ENCODE assay signal across 33 cellular contexts in the genomic region with DNA sequence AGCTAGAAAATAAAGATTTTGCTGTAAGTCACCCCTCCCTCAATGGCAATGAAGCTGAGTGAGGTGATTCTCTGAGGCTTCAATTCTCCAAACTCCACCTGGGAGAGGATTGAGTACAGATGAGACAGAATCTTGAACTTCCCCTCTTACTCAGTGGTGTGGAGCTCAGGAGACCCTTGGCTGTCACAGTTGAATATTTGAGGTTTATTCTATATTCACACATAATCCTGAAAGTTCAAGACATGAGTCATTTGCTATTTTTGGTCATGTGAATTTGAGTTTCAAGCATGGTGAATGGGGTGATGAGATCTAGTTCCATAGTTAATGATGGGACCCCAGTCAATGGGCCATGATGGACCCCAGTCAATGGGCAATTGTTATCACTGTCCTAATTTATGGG. TPM values are rescaled to one million over a fixed set of nuclear protein-coding genes. Genes with fewer than 3 reads are reported as not detected.
DNase-seq lines count a peak whose midpoint lies in the region; ATAC-seq, FAIRE-seq and TF ChIP-seq lines count a peak whose summit lies in the region.
"Had no signal": no experiment of that assay in that cellular context is flagged by ENCODE, and none has a peak within 500 bp of the region (broad histone marks: within the 10 kb centered on the region; RNA-seq: fewer than 3 reads in every experiment).

No MANE protein-coding gene starts in this region.

- peak; percentile 44 for ATAC-seq in HG03432 (IDR thresholded peaks at IDR 0.05; ENCODE audit: unreplicated experiment)
- no peak for ATAC-seq in Right ventricle myocardium inferior
- ATAC-seq: A549, heart left ventricle, lower lobe of right lung had no signal

- peak; percentile 40 for FAIRE-seq in GM12892 (lab: Jason Lieb, UNC)
- FAIRE-seq: A549, colon, GM19239 had no signal

- no peak for TF ChIP-seq POLR2A in GM12892 (IDR thresholded peaks at IDR 0.05; ENCODE audit: low read depth, low read length)

- intact Hi-C loops in Right ventricle myocardium inferior (cut with DNase I), result no loop called here

- DNase-seq in A172 (ENCODE audit: low spot score) (peak; percentile 24), GM12892 (ENCODE audit: insufficient read length) (no peak), astrocyte of the hippocampus (ENCODE audit: low read depth, low spot score) (peak; percentile 39), Right ventricle myocardium inferior (ENCODE audit: missing footprints) (no peak), D341Med (ENCODE audit: low spot score) (no peak), ureter (ENCODE audit: low spot score) (no peak)
- DNase-seq in activated CD4-positive, CD25-positive, alpha-beta regulatory T cell (lab: John Stamatoyannopoulos, UW), result no peak
- DNase-seq: activated CD4-positive, alpha-beta T cell treated with anti-CD3 and anti-CD28 coated beads for 48 hours; activated gamma-delta T cell; activated T-cell treated with anti-CD3 and anti-CD28 coated beads, Interleukin-2, amount 50 U/mL, for 1 hour; effector CD8-positive, alpha-beta T cell; foreskin fibroblast; heart left ventricle; Karpas-422; kidney glomerular epithelial cell; lower lobe of right lung; MV-4-11; NCI-H146; NCI-H2107; ovary; PC-9; SHP77; stimulated activated CD4-positive, alpha-beta T cell treated with anti-CD3 and anti-CD28 coated beads, Interleukin-1b, Interleukin-23, amount 100 ng/mL, for 48 hours had no signal

RNA-seq across cellular contexts. Expression of a gene that starts 13.9 kb away (rescaled TPM):
- total RNA-seq in A172 (2014; rRNA removed; shearing (Covaris generic)), result not detected in 2 replicates
- not detected for polyA plus RNA-seq in GM12892 (2012; ENCODE audit: missing spikeins)
- total RNA-seq in Right ventricle myocardium inferior (not detected), ureter (not detected)
- total RNA-seq: activated CD8-positive, alpha-beta memory T cell treated with anti-CD3 and anti-CD28 coated beads for 36 hours; heart left ventricle; lower lobe of right lung; mononuclear cell; NCI-H460; ovary; PC-9; renal cortical epithelial cell; smooth muscle cell; tibial nerve had no signal
- polyA plus RNA-seq: A549, heart left ventricle, smooth muscle cell had no signal

Comparison
In these comparisons a context has a peak if more than half of its experiments do, and no peak if none do; other contexts are left out.
1. DNase-seq: peak in A172 (single experiment) and astrocyte of the hippocampus (single experiment); none in GM12892 (single experiment), Right ventricle myocardium inferior (single experiment), D341Med (single experiment), ureter (single experiment) and activated CD4-positive, CD25-positive, alpha-beta regulatory T cell (0 of 4).